2 cellular contexts compared by ENCODE assay signal in the genomic region with DNA sequence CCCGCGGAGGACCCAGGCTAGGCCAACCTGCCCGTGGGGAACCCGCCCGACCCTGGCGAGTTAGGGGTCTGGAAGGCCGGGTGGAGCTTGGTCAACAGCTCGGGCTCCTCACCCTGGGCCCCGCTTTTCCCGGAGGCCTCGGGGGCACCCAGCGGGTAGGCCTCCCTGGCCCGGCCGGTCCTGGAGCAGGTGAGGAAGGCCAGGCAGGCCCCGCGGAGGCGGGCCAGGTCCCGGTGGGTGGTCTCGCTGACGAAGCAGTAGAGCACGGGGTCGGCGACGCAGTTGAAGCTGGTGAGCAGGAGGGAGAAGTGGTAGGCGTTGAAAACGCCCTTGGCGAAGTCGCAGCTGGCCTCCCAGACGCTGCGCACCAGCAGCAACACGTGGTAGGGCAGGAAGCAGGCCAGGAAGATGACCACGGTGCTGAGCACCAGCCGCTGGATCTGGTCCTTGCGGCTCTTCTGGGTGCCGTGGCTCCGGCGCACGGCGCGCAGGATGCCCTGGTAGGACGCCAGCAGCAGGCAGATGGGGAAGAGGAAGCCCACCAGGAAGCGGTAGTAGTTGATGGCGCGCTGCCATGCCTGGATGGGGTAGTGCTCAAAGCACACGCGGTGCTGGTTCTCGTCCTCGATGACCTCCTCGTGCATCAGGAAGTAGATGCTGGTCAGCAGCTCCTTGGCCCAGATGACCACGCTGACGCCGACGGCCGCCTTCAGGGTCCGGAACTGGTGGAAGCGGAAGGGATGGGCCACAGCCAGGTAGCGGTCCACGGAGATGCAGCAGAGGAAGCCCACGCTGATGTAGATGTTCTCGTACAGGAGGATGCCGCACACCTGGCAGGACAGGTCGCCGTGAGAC.
TF ChIP-seq lines count a peak whose summit lies in the region.

No MANE protein-coding gene starts in this region.

TF ChIP-seq in HCT116, 20 proteins besides CTCF, POLR2A, EP300 and RAD21:
- TF ChIP-seq ZBTB33 (IDR thresholded peaks at IDR 0.05; ENCODE audit: extremely low read depth, insufficient replicate concordance, low read length) (no peak), CBX3 (IDR thresholded peaks at IDR 0.05; ENCODE audit: low read depth) (no peak), POLR2AphosphoS5 (IDR thresholded peaks at IDR 0.05; ENCODE audit: low read depth, low read length) (peak; percentile 19; the same call in 1 of the 2 replicates), JUND (IDR thresholded peaks at IDR 0.05) (no peak), MAX (IDR thresholded peaks at IDR 0.05) (no peak), TCF7L2 (IDR thresholded peaks at IDR 0.05; ENCODE audit: borderline replicate concordance, extremely low read depth, insufficient read depth, insufficient read length) (no peak), FOSL1 (IDR thresholded peaks at IDR 0.05; ENCODE audit: low read depth) (no peak)

TF ChIP-seq in K562, 482 proteins besides CTCF, POLR2A, EP300 and RAD21:
- TF ChIP-seq CEBPG (CRISPR knock-in tag; IDR thresholded peaks at IDR 0.05) (no peak), CEBPG (tag; conservative IDR thresholded peaks at IDR 0.05 in 1 of 2, IDR thresholded peaks at IDR 0.05 in 1 of 2) (no peak), ZBTB34 (CRISPR knock-in tag; IDR thresholded peaks at IDR 0.05) (no peak), ZBTB33 (CRISPR knock-in tag; IDR thresholded peaks at IDR 0.05) (0 out of 2 replicates have a peak, but pooled peaks have one; percentile 33), ZBTB17 (CRISPR knock-in tag; IDR thresholded peaks at IDR 0.05) (no peak), POLR2G (IDR thresholded peaks at IDR 0.05; ENCODE audit: low read depth, low read length) (0 out of 2 replicates have a peak, but pooled peaks have one; percentile 1), XRCC4 (IDR thresholded peaks at IDR 0.05; ENCODE audit: extremely low read depth, insufficient read depth, insufficient read length) (no peak), ZNF586 (CRISPR knock-in tag; conservative IDR thresholded peaks at IDR 0.05) (no peak)
- TF ChIP-seq, protein P1, sequence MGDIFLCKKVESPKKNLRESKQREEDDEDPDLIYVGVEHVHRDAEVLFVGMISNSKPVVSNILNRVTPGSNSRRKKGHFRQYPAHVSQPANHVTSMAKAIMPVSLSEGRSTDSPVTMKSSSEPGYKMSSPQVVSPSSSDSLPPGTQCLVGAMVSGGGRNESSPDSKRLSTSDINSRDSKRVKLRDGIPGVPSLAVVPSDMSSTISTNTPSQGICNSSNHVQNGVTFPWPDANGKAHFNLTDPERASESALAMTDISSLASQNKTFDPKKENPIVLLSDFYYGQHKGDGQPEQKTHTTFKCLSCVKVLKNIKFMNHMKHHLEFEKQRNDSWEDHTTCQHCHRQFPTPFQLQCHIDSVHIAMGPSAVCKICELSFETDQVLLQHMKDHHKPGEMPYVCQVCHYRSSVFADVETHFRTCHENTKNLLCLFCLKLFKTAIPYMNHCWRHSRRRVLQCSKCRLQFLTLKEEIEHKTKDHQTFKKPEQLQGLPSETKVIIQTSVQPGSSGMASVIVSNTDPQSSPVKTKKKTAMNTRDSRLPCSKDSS (IDR thresholded peaks at IDR 0.05; ENCODE audit: low read depth, partially characterized antibody) = no peak
- TF ChIP-seq, protein P2, sequence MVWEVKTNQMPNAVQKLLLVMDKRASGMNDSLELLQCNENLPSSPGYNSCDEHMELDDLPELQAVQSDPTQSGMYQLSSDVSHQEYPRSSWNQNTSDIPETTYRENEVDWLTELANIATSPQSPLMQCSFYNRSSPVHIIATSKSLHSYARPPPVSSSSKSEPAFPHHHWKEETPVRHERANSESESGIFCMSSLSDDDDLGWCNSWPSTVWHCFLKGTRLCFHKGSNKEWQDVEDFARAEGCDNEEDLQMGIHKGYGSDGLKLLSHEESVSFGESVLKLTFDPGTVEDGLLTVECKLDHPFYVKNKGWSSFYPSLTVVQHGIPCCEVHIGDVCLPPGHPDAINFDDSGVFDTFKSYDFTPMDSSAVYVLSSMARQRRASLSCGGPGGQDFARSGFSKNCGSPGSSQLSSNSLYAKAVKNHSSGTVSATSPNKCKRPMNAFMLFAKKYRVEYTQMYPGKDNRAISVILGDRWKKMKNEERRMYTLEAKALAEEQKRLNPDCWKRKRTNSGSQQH (CRISPR knock-in tag; IDR thresholded peaks at IDR 0.05) = no peak
